ENCODE assay signal across 8 cellular contexts in genomic region chr18:58303363-58303762, GRCh38.
A peak's percentile ranks its signal among the peaks of the same experiment; 100 is the strongest.
DNase-seq lines count a peak whose midpoint lies in the region; ATAC-seq and TF ChIP-seq lines count a peak whose summit lies in the region.
"Had no signal": no experiment of that assay in that cellular context is flagged by ENCODE, and none has a peak within 500 bp of the region (broad histone marks: within the 10 kb centered on the region; RNA-seq: fewer than 3 reads in every experiment).

No MANE protein-coding gene starts in this region.

- no peaks in the 10 kb centered on the region for H3K36me3 ChIP-seq in smooth muscle cell (ENCODE audit: low read depth)

- H3K4me2 ChIP-seq in smooth muscle cell, result no peak overlapping the region

- ATAC-seq in GM18909 (IDR thresholded peaks at IDR 0.05; ENCODE audit: poor library complexity, unreplicated experiment), result peak; percentile 86
- peak; percentile 84 for ATAC-seq in GM21825 (IDR thresholded peaks at IDR 0.05; ENCODE audit: unreplicated experiment)
- ATAC-seq in T-helper 17 cell, result peak; percentile 94
- no peak for ATAC-seq in HG03280 (IDR thresholded peaks at IDR 0.05; ENCODE audit: unreplicated experiment)

- H3K4me3 Mint-ChIP-seq in T-helper 17 cell, result peak overlapping the region; percentile 66

- no peak for TF ChIP-seq CTCF in smooth muscle cell (IDR thresholded peaks at IDR 0.05; ENCODE audit: borderline replicate concordance, insufficient read depth, poor library complexity, severe bottlenecking)

- H3K27me3 ChIP-seq in smooth muscle cell (ENCODE audit: low read depth), result no peaks in the 10 kb centered on the region

- H3K4me3 ChIP-seq in smooth muscle cell, result no peak overlapping the region

- H2AFZ ChIP-seq in smooth muscle cell (ENCODE audit: low read depth), result no peak overlapping the region

- H3K9me3 ChIP-seq in T-helper 17 cell (ENCODE audit: control insufficient read depth, low read length, poor library complexity, severe bottlenecking) (no peaks in the 10 kb centered on the region), smooth muscle cell (replicated peaks; ENCODE audit: low read depth) (peaks cover 9% of the 10 kb centered on the region)

- peaks cover 8% of the 10 kb centered on the region for H3K4me1 Mint-ChIP-seq in T-helper 17 cell

- DNase-seq in T-helper 17 cell (no peak), smooth muscle cell (lab: John Stamatoyannopoulos, UW; ENCODE audit: unreplicated experiment) (no peak), GM03348 (ENCODE audit: low spot score) (no peak), T-helper 9 cell (no peak)
- DNase-seq: effector CD4-positive, alpha-beta T cell had no signal

- peak overlapping the region; percentile 36 for H3K27ac ChIP-seq in smooth muscle cell (ENCODE audit: low read depth)

- H4K20me1 ChIP-seq in smooth muscle cell (ENCODE audit: low read depth), result no peaks in the 10 kb centered on the region

- no peaks in the 10 kb centered on the region for H3K36me3 Mint-ChIP-seq in T-helper 17 cell (ENCODE audit: low read depth)

- WGBS in smooth muscle cell (ENCODE audit: low lambda C conversion rate), result 35% methylated on average over 3 of the region's 3 CpGs

- H3K27ac Mint-ChIP-seq in T-helper 17 cell, result peak overlapping the region; percentile 92

- H3K27me3 Mint-ChIP-seq in T-helper 17 cell, result peaks cover 32% of the 10 kb centered on the region

- no peaks in the 10 kb centered on the region for H3F3A ChIP-seq in smooth muscle cell (ENCODE audit: low read depth)

- H3K79me2 ChIP-seq in smooth muscle cell (ENCODE audit: low read depth), result no peaks in the 10 kb centered on the region

- no peaks in the 10 kb centered on the region for H3K4me1 ChIP-seq in smooth muscle cell (ENCODE audit: low read depth)

- no peak overlapping the region for H3K9ac ChIP-seq in smooth muscle cell (ENCODE audit: low read depth)
